ENCODE assay signal across 1 cellular context in genomic region chr16:66147338-66147737, GRCh38.
TF ChIP-seq lines count a peak whose summit lies in the region.

No MANE protein-coding gene starts in this region.

TF ChIP-seq in IMR-90, 13 proteins besides CTCF, POLR2A, EP300 and RAD21 (continued from another document):
- TF ChIP-seq, protein P1, sequence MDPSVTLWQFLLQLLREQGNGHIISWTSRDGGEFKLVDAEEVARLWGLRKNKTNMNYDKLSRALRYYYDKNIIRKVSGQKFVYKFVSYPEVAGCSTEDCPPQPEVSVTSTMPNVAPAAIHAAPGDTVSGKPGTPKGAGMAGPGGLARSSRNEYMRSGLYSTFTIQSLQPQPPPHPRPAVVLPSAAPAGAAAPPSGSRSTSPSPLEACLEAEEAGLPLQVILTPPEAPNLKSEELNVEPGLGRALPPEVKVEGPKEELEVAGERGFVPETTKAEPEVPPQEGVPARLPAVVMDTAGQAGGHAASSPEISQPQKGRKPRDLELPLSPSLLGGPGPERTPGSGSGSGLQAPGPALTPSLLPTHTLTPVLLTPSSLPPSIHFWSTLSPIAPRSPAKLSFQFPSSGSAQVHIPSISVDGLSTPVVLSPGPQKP (IDR thresholded peaks at IDR 0.05; ENCODE audit: borderline replicate concordance, low read depth, low read length), result no peak
- TF ChIP-seq RCOR1 (IDR thresholded peaks at IDR 0.05; ENCODE audit: insufficient replicate concordance, low read length), result no peak
- TF ChIP-seq SMC3 (IDR thresholded peaks at IDR 0.05; ENCODE audit: low read depth, low read length), result no peak
- no peak for TF ChIP-seq CHD1 (IDR thresholded peaks at IDR 0.05; ENCODE audit: low read depth, low read length)
